ENCODE assay signal across 19 cellular contexts in the genomic region with DNA sequence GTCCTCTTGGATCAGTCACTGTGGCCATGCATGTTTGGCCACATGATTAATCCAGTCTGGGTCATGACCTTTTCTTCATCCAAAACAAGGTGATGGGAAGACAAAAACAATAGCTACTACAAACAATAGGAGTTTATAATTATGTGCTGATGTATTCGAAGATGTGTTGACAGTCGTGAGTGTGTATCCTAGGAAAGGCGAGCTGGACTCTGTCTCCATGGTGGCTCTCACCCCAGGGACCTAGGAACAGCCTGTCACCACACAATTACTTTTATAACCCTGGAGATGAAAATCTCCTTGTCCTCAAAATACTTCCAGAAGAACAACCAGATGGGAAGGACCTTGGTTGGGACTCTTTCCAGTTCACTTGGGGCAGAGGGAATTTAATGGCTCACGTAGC. TPM values are rescaled to one million over a fixed set of nuclear protein-coding genes. Genes with fewer than 3 reads are reported as not detected.
DNase-seq lines count a peak whose midpoint lies in the region; ATAC-seq, FAIRE-seq and TF ChIP-seq lines count a peak whose summit lies in the region.
"Had no signal": no experiment of that assay in that cellular context is flagged by ENCODE, and none has a peak within 500 bp of the region (broad histone marks: within the 10 kb centered on the region; RNA-seq: fewer than 3 reads in every experiment).

No MANE protein-coding gene starts in this region.

- H3K56ac ChIP-seq in IMR-90 (ENCODE audit: extremely low read depth, insufficient read depth, low read length), result no peak overlapping the region

- peak overlapping the region; percentile 43; the same call in 1 of the 2 replicates for H2BK120ac ChIP-seq in IMR-90 (ENCODE audit: low read depth, low read length)

- no peak overlapping the region for H3K4me2 ChIP-seq in IMR-90 (ENCODE audit: low read depth, low read length)
- no peak overlapping the region for H3K4me2 ChIP-seq in endothelial cell of umbilical vein (ENCODE audit: insufficient read depth, low read length)
- H3K4me2 ChIP-seq in smooth muscle cell, result no peak overlapping the region
- H3K4me2 ChIP-seq: A549 had no signal

- H3K27me3 ChIP-seq in IMR-90 (ENCODE audit: control insufficient read depth, insufficient read depth, low read length) (no peaks in the 10 kb centered on the region), endothelial cell of umbilical vein (ENCODE audit: control insufficient read depth in 2 of 2, insufficient read depth in 2 of 2, low read length in 2 of 2) (no peaks in the 10 kb centered on the region), smooth muscle cell (ENCODE audit: low read depth) (peaks cover 3% of the 10 kb centered on the region)

- H3K9ac ChIP-seq in IMR-90 (ENCODE audit: low read depth, low read length) (no peak overlapping the region), endothelial cell of umbilical vein (replicated peaks; ENCODE audit: extremely low read depth, insufficient read depth, low read length) (no peak overlapping the region), smooth muscle cell (ENCODE audit: low read depth) (no peak overlapping the region)
- H3K9ac ChIP-seq: GM23248 had no signal

- BruUV-seq in IMR-90 (replicated peaks; lab: Mats Ljungman, UMichigan) (no TSS peak), endothelial cell of umbilical vein (replicated peaks; lab: Mats Ljungman, UMichigan) (TSS peak; percentile 3)

- in situ Hi-C loops in G401 (cut with HindIII; ENCODE audit: low sequenced_read_pairs) (no loop called here), IMR-90 (cut with MboI; ENCODE audit: low sequenced_read_pairs) (no loop called here)

- intact Hi-C loops in IMR-90 (cut with micrococcal nuclease) (loop anchor here (10.0 kb wide), 1 partner anchor 836 kb away; no protein-coding TSS in a partner anchor), endothelial cell of umbilical vein (cut with micrococcal nuclease) (no loop called here)

- DNase-seq in G401 (ENCODE audit: low spot score) (peak; percentile 24), IMR-90 (no peak), endothelial cell of umbilical vein (ENCODE audit: low read depth, low spot score) (no peak), renal cortical epithelial cell (ENCODE audit: low read depth) (peak; percentile 40), smooth muscle cell (lab: John Stamatoyannopoulos, UW; ENCODE audit: unreplicated experiment) (no peak)
- DNase-seq: CD8-positive, alpha-beta T cell; COR-L47; DMS153; DMS79 treated with DMSO at 0.1 percent for 48 hours; EL; GDM1; GM23248 had no signal

- H2AFZ ChIP-seq in IMR-90 (replicated peaks; ENCODE audit: low read length, poor library complexity) (no peak overlapping the region), endothelial cell of umbilical vein (ENCODE audit: low read depth, low read length) (no peak overlapping the region), smooth muscle cell (ENCODE audit: low read depth) (no peak overlapping the region)
- H2AFZ ChIP-seq: GM23248 had no signal

- H4K5ac ChIP-seq in IMR-90 (ENCODE audit: low read depth, low read length), result peak overlapping the region; percentile 69; the same call in 1 of the 2 replicates

- CTCF ChIA-PET in IMR-90 (lab: Yijun Ruan, JAX) (interaction anchor here (1.6 to 1.8 kb wide), 2 partner anchors 9 to 59 kb away, joined by 4 to 7 read pairs; a partner anchor contains a TSS), endothelial cell of umbilical vein (lab: Charles Lee) (interaction anchor here (1.3 to 2.7 kb wide), 3 partner anchors 9 to 836 kb away, joined by 5 to 11 read pairs (median 6); a partner anchor contains a TSS)

- peak overlapping the region in 1 of 2 experiments; percentile 26; a peak in 1 of 4 replicates for H4K8ac ChIP-seq in IMR-90 (ENCODE audit: low read depth in 2 of 2, low read length in 2 of 2)

- peaks cover 29% of the 10 kb centered on the region for H3K4me1 ChIP-seq in IMR-90 (ENCODE audit: control insufficient read depth, insufficient read depth, low read length)
- H3K4me1 ChIP-seq in endothelial cell of umbilical vein (ENCODE audit: control insufficient read depth, extremely low read depth, insufficient read depth, low read length), result peaks cover 20% of the 10 kb centered on the region
- peaks cover 7% of the 10 kb centered on the region for H3K4me1 ChIP-seq in smooth muscle cell (ENCODE audit: low read depth)
- H3K4me1 ChIP-seq: A549 had no signal

- ATAC-seq in IMR-90 (ENCODE audit: low read depth), result no peak
- no peak for ATAC-seq in HG02970 (IDR thresholded peaks at IDR 0.05; ENCODE audit: low FRiP score, unreplicated experiment)
- ATAC-seq: A549; CD8-positive, alpha-beta T cell; HCT116 had no signal

- no peak overlapping the region for H2AK9ac ChIP-seq in IMR-90 (replicated peaks; ENCODE audit: low read depth, low read length, poor library complexity)

- H2BK20ac ChIP-seq in IMR-90 (ENCODE audit: low read depth, low read length), result peak overlapping the region; percentile 64

- peaks cover 24 to 48% of the 10 kb centered on the region in 2 experiments for H3K79me1 ChIP-seq in IMR-90 (ENCODE audit: low read depth in 1 of 2, low read length in 2 of 2)

- H4K20me1 ChIP-seq in IMR-90 (ENCODE audit: insufficient read depth, low read length) (peaks cover 17% of the 10 kb centered on the region; the same call in 1 of the 2 replicates), endothelial cell of umbilical vein (replicated peaks; ENCODE audit: control insufficient read depth, extremely low read depth, insufficient read depth, low read length) (no peaks in the 10 kb centered on the region), smooth muscle cell (ENCODE audit: low read depth) (no peaks in the 10 kb centered on the region)

- H3K9me1 ChIP-seq in IMR-90 (ENCODE audit: insufficient read depth, low read length), result peaks cover 31% of the 10 kb centered on the region
- H3K9me1 ChIP-seq in endothelial cell of umbilical vein (replicated peaks; ENCODE audit: control insufficient read depth, extremely low read depth, insufficient read depth, low read length), result no peaks in the 10 kb centered on the region

- H4K91ac ChIP-seq in IMR-90 (ENCODE audit: insufficient read depth, low read depth, low read length), result no peak overlapping the region

- peak overlapping the region; percentile 31; the same call in 1 of the 2 replicates for H3K23ac ChIP-seq in IMR-90 (ENCODE audit: low read depth, low read length)

- peak overlapping the region; percentile 34 for H3K14ac ChIP-seq in IMR-90 (replicated peaks; ENCODE audit: low read depth, low read length)

- peaks cover 38% of the 10 kb centered on the region for H3K36me3 ChIP-seq in IMR-90 (ENCODE audit: control insufficient read depth, insufficient read depth, low read length)
- peaks cover 23 to 42% of the 10 kb centered on the region in 2 experiments for H3K36me3 ChIP-seq in endothelial cell of umbilical vein (ENCODE audit: control insufficient read depth in 2 of 2, extremely low read depth in 1 of 2, insufficient read depth in 2 of 2, low read length in 2 of 2)
- no peaks in the 10 kb centered on the region for H3K36me3 ChIP-seq in smooth muscle cell (ENCODE audit: low read depth)

- no peak for TF ChIP-seq RAD21 in IMR-90 (IDR thresholded peaks at IDR 0.05; ENCODE audit: low read length)

- peak overlapping the region; percentile 89; the same call in 1 of the 2 replicates for H3K27ac ChIP-seq in IMR-90 (ENCODE audit: insufficient read depth, low read length)
- H3K27ac ChIP-seq in endothelial cell of umbilical vein (ENCODE audit: insufficient read depth, low read depth, low read length), result peak overlapping the region; percentile 39
- no peak overlapping the region for H3K27ac ChIP-seq in smooth muscle cell (ENCODE audit: low read depth)
- H3K27ac ChIP-seq: A549 had no signal

- peak overlapping the region; percentile 44 for H3K18ac ChIP-seq in IMR-90 (ENCODE audit: low read depth, low read length)

- peak overlapping the region; percentile 49; the same call in 1 of the 3 replicates for H2BK15ac ChIP-seq in IMR-90 (ENCODE audit: low read depth, low read length)

- TF ChIP-seq POLR2A in IMR-90 (IDR thresholded peaks at IDR 0.05; ENCODE audit: low read depth, low read length), result no peak
- TF ChIP-seq POLR2A in endothelial cell of umbilical vein (IDR thresholded peaks at IDR 0.05; ENCODE audit: low read depth, low read length), result no peak

- peak overlapping the region; percentile 84 for H3K4ac ChIP-seq in IMR-90 (ENCODE audit: low read depth, low read length)

- peak overlapping the region; percentile 6 for H2BK5ac ChIP-seq in IMR-90 (ENCODE audit: low read depth, low read length, poor library complexity, severe bottlenecking)

- peak; percentile 18 for FAIRE-seq in endothelial cell of umbilical vein (lab: Jason Lieb, UNC)
- FAIRE-seq: A549, D721Med, GM12892, H54 had no signal

- H2AK5ac ChIP-seq in IMR-90 (ENCODE audit: low read depth, low read length), result peak overlapping the region; percentile 81; the same call in 1 of the 2 replicates

- TF ChIP-seq CTCF in IMR-90 (conservative IDR thresholded peaks at IDR 0.05; ENCODE audit: low read depth, low read length), result no peak
- TF ChIP-seq CTCF in endothelial cell of umbilical vein (IDR thresholded peaks at IDR 0.05; ENCODE audit: extremely low read depth in 1 of 2, insufficient read depth in 1 of 2, low read depth in 1 of 2, low read length in 2 of 2), result no peak
- no peak for TF ChIP-seq CTCF in smooth muscle cell (IDR thresholded peaks at IDR 0.05; ENCODE audit: borderline replicate concordance, insufficient read depth, poor library complexity, severe bottlenecking)

- H3K79me2 ChIP-seq in endothelial cell of umbilical vein (ENCODE audit: control insufficient read depth, insufficient read depth, low read length) (peaks cover 5% of the 10 kb centered on the region), smooth muscle cell (ENCODE audit: low read depth) (no peaks in the 10 kb centered on the region)

- H3K9me3 ChIP-seq in IMR-90 (ENCODE audit: control insufficient read depth, insufficient read depth, low read length) (no peaks in the 10 kb centered on the region), endothelial cell of umbilical vein (replicated peaks; ENCODE audit: control insufficient read depth, insufficient read depth, low read length) (no peaks in the 10 kb centered on the region), smooth muscle cell (replicated peaks; ENCODE audit: low read depth) (no peaks in the 10 kb centered on the region)
- H3K9me3 ChIP-seq: A549 had no signal

- POLR2A ChIA-PET in IMR-90 (lab: Charles Lee; ENCODE audit: unreplicated experiment) (no interaction called here), endothelial cell of umbilical vein (lab: Charles Lee) (no interaction called here)

- no CpG with 5 or more reads among the region's 4 CpGs for WGBS in IMR-90 (ENCODE audit: extremely low coverage in 2 of 2, insufficient read length in 1 of 2), 2 experiments
- WGBS in smooth muscle cell (ENCODE audit: low lambda C conversion rate), result 99% methylated on average over 4 of the region's 4 CpGs

- H3F3A ChIP-seq in smooth muscle cell (ENCODE audit: low read depth), result no peaks in the 10 kb centered on the region

- dilution Hi-C loops in IMR-90 (cut with HindIII; ENCODE audit: low sequenced_read_pairs, unreplicated experiment) (no loop called here), endothelial cell of umbilical vein (cut with MboI; ENCODE audit: extremely low pct_ligation_motif_present, low sequenced_read_pairs) (no loop called here)

- H3K4me3 ChIP-seq in IMR-90 (ENCODE audit: insufficient read depth, low read depth, low read length), result no peak overlapping the region
- no peak overlapping the region for H3K4me3 ChIP-seq in endothelial cell of umbilical vein (replicated peaks in 1 of 3; ENCODE audit: insufficient read depth in 1 of 3, low read depth in 1 of 3, low read length in 3 of 3)
- no peak overlapping the region for H3K4me3 ChIP-seq in smooth muscle cell
- H3K4me3 ChIP-seq: A549, GM23248 had no signal

RNA-seq across cellular contexts. Expression of a gene that starts 9.8 kb away (rescaled TPM):
- total RNA-seq in G401 (2014; rRNA removed; shearing (Covaris generic)), result 34.7 and 54.4 TPM in 2 replicates
- total RNA-seq in IMR-90 (2012; rRNA removed) (19.4 and 20.0 TPM in 2 replicates), endothelial cell of umbilical vein (100 and 109 TPM in 2 replicates), renal cortical epithelial cell (0.99 and 8.0 TPM in 2 replicates), smooth muscle cell (3.1 and 29.7 TPM in 2 replicates)
- polyA plus RNA-seq in IMR-90 (2012; rRNA removed) (59.0 and 67.8 TPM in 2 replicates), endothelial cell of umbilical vein (94.9 and 111 TPM in 2 replicates), smooth muscle cell (12.0 and 15.5 TPM in 2 replicates)
- 37.4 and 47.0 TPM in 2 replicates for polyA plus RNA-seq in IMR-90 (2012; cell fraction: cytosol; rRNA removed)
- 45.1 and 98.3 TPM in 2 replicates for polyA plus RNA-seq in IMR-90 (2012; cell fraction: nucleus; rRNA removed; ENCODE audit: low replicate concordance)
- polyA plus RNA-seq in endothelial cell of umbilical vein (2011; cell fraction: cytosol; rRNA removed), result 89.5 and 108 TPM in 2 replicates
- polyA plus RNA-seq in endothelial cell of umbilical vein (2011; cell fraction: nucleus; rRNA removed), result 67.3 and 75.8 TPM in 2 replicates
- 48.4 and 101 TPM in 2 replicates for polyA plus RNA-seq in endothelial cell of umbilical vein (2012)
- 45.7 and 62.5 TPM in 2 replicates for polyA minus RNA-seq in endothelial cell of umbilical vein
- 128 TPM for polyA minus RNA-seq in endothelial cell of umbilical vein (2011; cell fraction: cytosol; rRNA and poly(A)+ RNA removed)
- 21.6 and 24.9 TPM in 2 replicates for polyA minus RNA-seq in endothelial cell of umbilical vein (2011; cell fraction: nucleus; rRNA and poly(A)+ RNA removed)
- polyA plus RNA-seq: CD14-positive monocyte had no signal

RNA-seq across cellular contexts. Expression of a gene that starts 27.6 kb away (rescaled TPM):
- total RNA-seq in G401 (2014; rRNA removed; shearing (Covaris generic)), result 69.0 and 95.5 TPM in 2 replicates
- 111 and 121 TPM in 2 replicates for total RNA-seq in IMR-90 (2012; rRNA removed)
- polyA plus RNA-seq in IMR-90 (2012; rRNA removed), result 43.3 and 49.6 TPM in 2 replicates
- polyA plus RNA-seq in IMR-90 (2012; cell fraction: cytosol; rRNA removed), result 10.9 and 13.9 TPM in 2 replicates
- 14.4 and 61.6 TPM in 2 replicates for polyA plus RNA-seq in IMR-90 (2012; cell fraction: nucleus; rRNA removed; ENCODE audit: low replicate concordance)
- total RNA-seq in endothelial cell of umbilical vein, result 80.8 and 83.5 TPM in 2 replicates
- polyA plus RNA-seq in endothelial cell of umbilical vein, result 39.6 and 51.6 TPM in 2 replicates
- 53.6 and 62.0 TPM in 2 replicates for polyA plus RNA-seq in endothelial cell of umbilical vein (2011; cell fraction: cytosol; rRNA removed)
- 75.5 and 91.5 TPM in 2 replicates for polyA plus RNA-seq in endothelial cell of umbilical vein (2011; cell fraction: nucleus; rRNA removed)
- polyA plus RNA-seq in endothelial cell of umbilical vein (2012), result 97.2 and 113 TPM in 2 replicates
- 142 and 180 TPM in 2 replicates for polyA minus RNA-seq in endothelial cell of umbilical vein
- polyA minus RNA-seq in endothelial cell of umbilical vein (2011; cell fraction: cytosol; rRNA and poly(A)+ RNA removed), result 22.7 TPM
- 34.3 and 51.5 TPM in 2 replicates for polyA minus RNA-seq in endothelial cell of umbilical vein (2011; cell fraction: nucleus; rRNA and poly(A)+ RNA removed)
- 64.8 and 123 TPM in 2 replicates for total RNA-seq in renal cortical epithelial cell
- total RNA-seq in smooth muscle cell, result 14.0 and 23.3 TPM in 2 replicates
- 20.2 and 22.6 TPM in 2 replicates for polyA plus RNA-seq in smooth muscle cell

RNA-seq across cellular contexts. Expression of a gene that starts 27.8 kb away (rescaled TPM):
- 14.0 and 33.3 TPM in 2 replicates for total RNA-seq in G401 (2014; rRNA removed; shearing (Covaris generic))
- total RNA-seq in IMR-90 (2012; rRNA removed) (8.6 and 11.7 TPM in 2 replicates), endothelial cell of umbilical vein (11.8 and 15.6 TPM in 2 replicates), renal cortical epithelial cell (12.5 and 15.4 TPM in 2 replicates), smooth muscle cell (3.8 and 4.6 TPM in 2 replicates)
- polyA plus RNA-seq in IMR-90 (2012; rRNA removed) (3.1 and 4.1 TPM in 2 replicates), endothelial cell of umbilical vein (4.1 and 5.1 TPM in 2 replicates), smooth muscle cell (4.1 and 5.3 TPM in 2 replicates)
- polyA plus RNA-seq in IMR-90 (2012; cell fraction: cytosol; rRNA removed), result 0.63 and 0.70 TPM in 2 replicates
- polyA plus RNA-seq in IMR-90 (2012; cell fraction: nucleus; rRNA removed; ENCODE audit: low replicate concordance), result 1.1 and 5.1 TPM in 2 replicates
- polyA plus RNA-seq in endothelial cell of umbilical vein (2011; cell fraction: cytosol; rRNA removed), result 4.2 and 4.7 TPM in 2 replicates
- 7.9 and 8.7 TPM in 2 replicates for polyA plus RNA-seq in endothelial cell of umbilical vein (2011; cell fraction: nucleus; rRNA removed)
- 6.8 and 9.7 TPM in 2 replicates for polyA plus RNA-seq in endothelial cell of umbilical vein (2012)
- 8.2 and 10.7 TPM in 2 replicates for polyA minus RNA-seq in endothelial cell of umbilical vein
- 15.3 TPM for polyA minus RNA-seq in endothelial cell of umbilical vein (2011; cell fraction: cytosol; rRNA and poly(A)+ RNA removed)
- 8.6 and 12.0 TPM in 2 replicates for polyA minus RNA-seq in endothelial cell of umbilical vein (2011; cell fraction: nucleus; rRNA and poly(A)+ RNA removed)

RNA-seq across cellular contexts. Expression of a gene that starts 44.1 kb away (rescaled TPM):
- total RNA-seq in G401 (2014; rRNA removed; shearing (Covaris generic)), result 0.37 and 3.3 TPM in 2 replicates
- 0.54 TPM in 1 of 2 replicates, not detected in the other for total RNA-seq in IMR-90 (2012; rRNA removed)
- polyA plus RNA-seq in IMR-90 (2012; rRNA removed), result 0.39 and 0.60 TPM in 2 replicates
- polyA plus RNA-seq in IMR-90 (2012; cell fraction: cytosol; rRNA removed), result 0.04 and 0.42 TPM in 2 replicates
- polyA plus RNA-seq in IMR-90 (2012; cell fraction: nucleus; rRNA removed; ENCODE audit: low replicate concordance), result 0.21 and 0.53 TPM in 2 replicates
- not detected in 2 replicates for total RNA-seq in endothelial cell of umbilical vein
- 0.15 TPM in 1 of 2 replicates, not detected in the other for polyA plus RNA-seq in endothelial cell of umbilical vein
- polyA plus RNA-seq in endothelial cell of umbilical vein (2011; cell fraction: cytosol; rRNA removed), result not detected in 2 replicates
- polyA plus RNA-seq in endothelial cell of umbilical vein (2011; cell fraction: nucleus; rRNA removed), result 0.15 TPM in 1 of 2 replicates, not detected in the other
- not detected in 2 replicates for polyA plus RNA-seq in endothelial cell of umbilical vein (2012)
- 0.29 TPM in 1 of 2 replicates, not detected in the other for polyA minus RNA-seq in endothelial cell of umbilical vein
- polyA minus RNA-seq in endothelial cell of umbilical vein (2011; cell fraction: cytosol; rRNA and poly(A)+ RNA removed), result not detected
- not detected in 2 replicates for polyA minus RNA-seq in endothelial cell of umbilical vein (2011; cell fraction: nucleus; rRNA and poly(A)+ RNA removed)
- total RNA-seq in renal cortical epithelial cell, result 0.15 TPM in 1 of 2 replicates, not detected in the other
- total RNA-seq in smooth muscle cell, result not detected in 2 replicates
- polyA plus RNA-seq in smooth muscle cell, result not detected in 2 replicates
- total RNA-seq: CD8-positive, alpha-beta T cell; GM23248 had no signal
- polyA plus RNA-seq: A549, CD14-positive monocyte, GM23248 had no signal

Comparison
In these comparisons a context has a peak if more than half of its experiments do, and no peak if none do; other contexts are left out.
1. DNase-seq: peak in G401 (single experiment) and renal cortical epithelial cell (single experiment); none in IMR-90 (single experiment), endothelial cell of umbilical vein (single experiment) and smooth muscle cell (single experiment).